3 cellular contexts compared by ENCODE assay signal in genomic region chr2:98311090-98311489, GRCh38.
A peak's percentile ranks its signal among the peaks of the same experiment; 100 is the strongest.
TF ChIP-seq lines count a peak whose summit lies in the region.

No MANE protein-coding gene starts in this region.

TF ChIP-seq in A549, 52 proteins besides CTCF, POLR2A, EP300 and RAD21:
- TF ChIP-seq NPAS2 (CRISPR knock-in tag; IDR thresholded peaks at IDR 0.05; ENCODE audit: borderline replicate concordance) (no peak), MAFK (IDR thresholded peaks at IDR 0.05; ENCODE audit: partially characterized antibody) (peak; percentile 93)
TF ChIP-seq in A549: peak in this region for 1.

TF ChIP-seq in IMR-90, 13 proteins besides CTCF, POLR2A, EP300 and RAD21:
- TF ChIP-seq MAFK (IDR thresholded peaks at IDR 0.05; ENCODE audit: low read depth, low read length) (peak; percentile 92), RFX5 (IDR thresholded peaks at IDR 0.05; ENCODE audit: low read depth, low read length) (no peak), MXI1 (IDR thresholded peaks at IDR 0.05; ENCODE audit: borderline replicate concordance, low read depth, low read length) (no peak)

TF ChIP-seq in H1, 55 proteins besides CTCF, POLR2A, EP300 and RAD21:
- TF ChIP-seq CHD7 (IDR thresholded peaks at IDR 0.05; ENCODE audit: insufficient replicate concordance, low read length) (no peak), JUN (IDR thresholded peaks at IDR 0.05; ENCODE audit: low read depth, low read length) (no peak), MAFK (IDR thresholded peaks at IDR 0.05; ENCODE audit: low read depth, low read length) (peak; percentile 65; the same call in 1 of the 2 replicates)
